ENCODE assay signal across 8 cellular contexts in genomic region chr2:9207641-9208301, GRCh38. TPM values are rescaled to one million over a fixed set of nuclear protein-coding genes. Genes with fewer than 3 reads are reported as not detected.
DNase-seq lines count a peak whose midpoint lies in the region; ATAC-seq, FAIRE-seq and TF ChIP-seq lines count a peak whose summit lies in the region.

No MANE protein-coding gene starts in this region.

- H3K36me3 Mint-ChIP-seq in endothelial cell (ENCODE audit: low read depth, unreplicated experiment) (no peaks in the 10 kb centered on the region), natural killer cell (no peaks in the 10 kb centered on the region)

- CTCF ChIA-PET in AG04450 (lab: Charles Lee): interaction anchor here (0.6 to 2.0 kb wide), 6 partner anchors 26 to 1943 kb away, joined by 3 to 13 read pairs (median 6); no protein-coding TSS in a partner anchor

- no peaks in the 10 kb centered on the region for H3K27me3 ChIP-seq in AG04450 (ENCODE audit: control insufficient read depth, insufficient read depth, low read length)

- peak overlapping the region; percentile 78 for H3K27ac Mint-ChIP-seq in endothelial cell (ENCODE audit: unreplicated experiment)
- no peak overlapping the region for H3K27ac Mint-ChIP-seq in natural killer cell

- H3K27ac ChIP-seq in AG04450 (ENCODE audit: low read depth, low read length): no peak overlapping the region

- peak overlapping the region; percentile 81 for H3K4me3 ChIP-seq in AG04450 (ENCODE audit: low read depth, low read length)

- H3K4me1 Mint-ChIP-seq in endothelial cell (ENCODE audit: unreplicated experiment) (peaks cover 42% of the 10 kb centered on the region), natural killer cell (peaks cover 0 to 4% of the 10 kb centered on the region in 2 donors)

- intact Hi-C loops in natural killer cell (cut with micrococcal nuclease): no loop called here

- no peak for ATAC-seq in natural killer cell
- no peak for ATAC-seq in HG02642 (IDR thresholded peaks at IDR 0.05; ENCODE audit: poor library complexity, unreplicated experiment)

- H3K4me3 Mint-ChIP-seq in endothelial cell (ENCODE audit: unreplicated experiment): peak overlapping the region; percentile 95
- peak overlapping the region; percentile 57 for H3K4me3 Mint-ChIP-seq in natural killer cell

- TF ChIP-seq POLR2A in GM12892 (IDR thresholded peaks at IDR 0.05; ENCODE audit: low read depth, low read length): no peak

- FAIRE-seq in GM12892 (lab: Jason Lieb, UNC): no peak
- FAIRE-seq in RCC 7860 (lab: Jason Lieb, UNC): no peak

- peaks cover 4% of the 10 kb centered on the region for H3K27me3 Mint-ChIP-seq in endothelial cell (ENCODE audit: unreplicated experiment)
- peaks cover 30 to 37% of the 10 kb centered on the region in 2 donors for H3K27me3 Mint-ChIP-seq in natural killer cell (ENCODE audit: low read depth in 2 of 2)

- POLR2A ChIA-PET in AG04450 (lab: Yijun Ruan, JAX): interaction anchor here (0.8 to 1.4 kb wide), 2 partner anchors 11 to 164 kb away, joined by 4 to 5 read pairs; no protein-coding TSS in a partner anchor

- H3K9me3 ChIP-seq in AG04450 (ENCODE audit: control insufficient read depth, insufficient read depth, low read length): no peaks in the 10 kb centered on the region

- H3K9me3 Mint-ChIP-seq in endothelial cell (ENCODE audit: unreplicated experiment) (no peaks in the 10 kb centered on the region), natural killer cell (no peaks in the 10 kb centered on the region)

- TF ChIP-seq CTCF in AG04450 (IDR thresholded peaks at IDR 0.05; ENCODE audit: low read depth, low read length) (no peak), endothelial cell (IDR thresholded peaks at IDR 0.05; ENCODE audit: unreplicated experiment) (no peak), natural killer cell (IDR thresholded peaks at IDR 0.05) (no peak)

- DNase-seq in AG04450 (ENCODE audit: low read depth, low spot score) (no peak), GM12892 (ENCODE audit: insufficient read length) (peak; percentile 26), RCC 7860 (ENCODE audit: low spot score) (peak; percentile 42), endothelial cell (ENCODE audit: low spot score) (no peak), natural killer cell (no peak), pons (ENCODE audit: low spot score) (no peak)
- DNase-seq in activated effector memory CD4-positive, alpha-beta T cell treated with anti-CD3 and anti-CD28 coated beads, Interleukin-2, amount 50 U/mL, for 16 hours: no peak

RNA-seq across cellular contexts. Expression of gene ASAP2, which starts 1.2 kb away (rescaled TPM):
- polyA plus RNA-seq in AG04450 (2011; rRNA removed): 24.6 and 30.0 TPM in 2 replicates
- 25.1 and 29.1 TPM in 2 replicates for polyA minus RNA-seq in AG04450 (2011; rRNA and poly(A)+ RNA removed)
- not detected for polyA plus RNA-seq in GM12892 (2012; ENCODE audit: missing spikeins)
- total RNA-seq in endothelial cell (ENCODE audit: unreplicated experiment): 31.8 TPM
- 1 to 10 TPM in 1 of 3 donors, under 1 TPM in 2; 0.20 to 1.8 (median 0.60) TPM for total RNA-seq in natural killer cell

Comparison
In these comparisons a context has a peak if more than half of its experiments do, and no peak if none do; other contexts are left out.
1. DNase-seq: peak in GM12892 (single experiment) and RCC 7860 (single experiment); none in AG04450 (single experiment), endothelial cell (single experiment), natural killer cell (single experiment), activated effector memory CD4-positive, alpha-beta T cell treated with anti-CD3 and anti-CD28 coated beads, Interleukin-2, amount 50 U/mL, for 16 hours (single experiment) and pons (single experiment).
2. RNA of gene ASAP2, which starts 1.2 kb away (total RNA-seq): 31.8 TPM in endothelial cell (single experiment); 0.20 to 1.8 TPM in natural killer cell; every median in the first group is over 10 times any median in the second.